In the genomic region with DNA sequence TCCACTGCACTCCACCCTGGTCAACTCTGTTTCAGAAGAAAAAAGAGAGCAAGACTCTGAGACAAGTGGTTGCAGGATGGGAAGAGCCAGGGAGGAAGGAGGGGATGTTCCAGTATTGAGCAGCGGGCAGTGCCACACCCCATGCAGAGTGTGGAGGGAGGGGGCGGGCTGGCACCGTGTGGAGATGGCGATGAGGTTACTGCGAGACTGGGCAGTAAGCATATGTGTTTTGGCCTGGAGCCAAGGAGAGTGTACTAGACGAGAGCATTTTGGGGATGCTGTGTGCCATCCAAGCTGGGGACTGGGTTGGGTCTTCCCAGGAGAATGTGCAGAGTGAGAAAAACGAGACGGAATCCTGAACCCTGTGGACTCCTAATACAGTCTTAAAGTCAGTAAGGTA, we compare ENCODE assay signal across 25 cellular contexts. TPM values are rescaled to one million over a fixed set of nuclear protein-coding genes. Genes with fewer than 3 reads are reported as not detected.
"Had no signal": no experiment of that assay in that cellular context is flagged by ENCODE, and none has a peak within 500 bp of the region (broad histone marks: within the 10 kb centered on the region; RNA-seq: fewer than 3 reads in every experiment).

No MANE protein-coding gene starts in this region.

- DNase-seq: activated CD4-positive, alpha-beta memory T cell treated with anti-CD3 and anti-CD28 coated beads, Interleukin-2, amount 10 ng/mL, durations not matched to agents 7 days and 5 days; activated CD4-positive, alpha-beta T cell treated with anti-CD3 and anti-CD28 coated beads for 36 hours; activated CD8-positive, alpha-beta memory T cell treated with anti-CD3 and anti-CD28 coated beads, Interleukin-2, amount 10 ng/mL, durations not matched to agents 7 days and 5 days; activated naive CD4-positive, alpha-beta T cell; activated naive CD8-positive, alpha-beta T cell treated with anti-CD3 and anti-CD28 coated beads for 36 hours; amniotic stem cell; dermis blood vessel endothelial cell; effector memory CD4-positive, alpha-beta T cell; foreskin keratinocyte; hypothalamus; islet precursor cell; left colon; lower lobe of right lung; naive thymus-derived CD8-positive, alpha-beta T cell; ovary; stimulated activated CD4-positive, alpha-beta T cell treated with anti-CD3 and anti-CD28 coated beads, Interleukin-4, amount 100 ng/mL, for 1 hour; stimulated activated naive CD8-positive, alpha-beta T cell treated with anti-CD3 and anti-CD28 coated beads, Interleukin-15, amount 100 ng/mL, for 72 hours; transverse colon; uterus had no signal

- H3K4me2 ChIP-seq: smooth muscle cell had no signal

- H3K4me3 ChIP-seq: cardiac muscle cell, lower lobe of right lung, ovary, smooth muscle cell, suprapubic skin, transverse colon, uterus had no signal

- H3K27ac ChIP-seq: cardiac muscle cell, epithelial cell of prostate, foreskin keratinocyte, lower lobe of right lung, ovary, suprapubic skin, transverse colon, uterus had no signal

- H3K4me1 ChIP-seq: foreskin keratinocyte had no signal

- H3K27me3 ChIP-seq: ovary had no signal

- H3K36me3 ChIP-seq: cardiac muscle cell, lower lobe of right lung, ovary, suprapubic skin, transverse colon, uterus had no signal

- H3K9me3 ChIP-seq: lower lobe of right lung, ovary, suprapubic skin, transverse colon, uterus had no signal

RNA-seq across cellular contexts. Expression of a gene that starts 7.2 kb away (rescaled TPM):
- total RNA-seq: activated CD4-positive, alpha-beta memory T cell treated with anti-CD3 and anti-CD28 coated beads, Interleukin-2, amount 10 ng/mL, durations not matched to agents 7 days and 5 days; activated CD4-positive, alpha-beta T cell treated with anti-CD3 and anti-CD28 coated beads for 36 hours; activated CD8-positive, alpha-beta memory T cell treated with anti-CD3 and anti-CD28 coated beads, Interleukin-2, amount 10 ng/mL, durations not matched to agents 7 days and 5 days; activated naive CD8-positive, alpha-beta T cell treated with anti-CD3 and anti-CD28 coated beads for 36 hours; dermis blood vessel endothelial cell; left colon; mesenteric fat pad; naive thymus-derived CD8-positive, alpha-beta T cell; pulmonary artery endothelial cell; suprapubic skin; transverse colon had no signal
- polyA plus RNA-seq: foreskin keratinocyte; naive thymus-derived CD8-positive, alpha-beta T cell had no signal

RNA-seq across cellular contexts. Expression of a gene that starts 18.4 kb away (rescaled TPM):
- total RNA-seq: mesenteric fat pad had no signal
